In the genomic region with DNA sequence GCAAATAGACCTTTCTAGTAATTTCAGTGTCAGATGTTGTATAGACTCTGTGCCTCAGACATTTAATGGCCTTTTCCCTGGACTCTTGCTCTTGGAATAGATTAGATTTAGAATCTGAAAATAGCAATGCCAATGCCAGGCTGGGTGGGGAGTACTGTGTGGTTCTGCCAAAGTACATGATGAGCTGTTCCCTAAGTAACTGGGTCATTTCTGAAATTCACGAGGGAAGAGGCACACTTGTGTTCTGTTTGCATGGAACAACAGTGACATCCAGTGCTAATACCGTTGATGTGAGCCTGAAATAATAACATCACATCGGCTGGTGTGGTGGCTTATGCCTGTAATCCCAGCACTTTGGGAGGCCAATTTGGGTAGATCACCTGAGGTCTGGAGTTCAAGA, we compare ENCODE assay signal across 15 cellular contexts.
DNase-seq lines count a peak whose midpoint lies in the region; ATAC-seq and TF ChIP-seq lines count a peak whose summit lies in the region.
"Had no signal": no experiment of that assay in that cellular context is flagged by ENCODE, and none has a peak within 500 bp of the region (broad histone marks: within the 10 kb centered on the region; RNA-seq: fewer than 3 reads in every experiment).

No MANE protein-coding gene starts in this region.

- H3K79me2 ChIP-seq in neural cell (replicated peaks; ENCODE audit: insufficient read depth, low read length): no peaks in the 10 kb centered on the region

- no peak overlapping the region for H3K9ac ChIP-seq in neural cell (ENCODE audit: low read length)
- no peak overlapping the region for H3K9ac ChIP-seq in endodermal cell (ENCODE audit: extremely low read depth, low read length, poor library complexity, severe bottlenecking)

- TF ChIP-seq RAD21 in neural cell (conservative IDR thresholded peaks at IDR 0.05): no peak

- 73 to 80% methylated on average over 3 of the region's 3 CpGs for WGBS in endodermal cell (ENCODE audit: insufficient coverage in 1 of 2, insufficient read length in 1 of 2), 2 experiments

- H3K4me1 Mint-ChIP-seq in activated T-cell treated with anti-CD3 and anti-CD28 coated beads, Interleukin-2, amount 50 U/mL, for 72 hours (ENCODE audit: low read depth): no peaks in the 10 kb centered on the region
- peaks cover 30% of the 10 kb centered on the region for H3K4me1 Mint-ChIP-seq in endodermal cell
- H3K4me1 Mint-ChIP-seq: naive B cell had no signal

- H3K9me2 ChIP-seq in neural cell (ENCODE audit: insufficient read depth, low read length): no peaks in the 10 kb centered on the region

- TF ChIP-seq CTCF in 22Rv1 (IDR thresholded peaks at IDR 0.05) (peak; percentile 22; the same call in 1 of the 2 replicates), neural cell (IDR thresholded peaks at IDR 0.05; ENCODE audit: poor library complexity, severe bottlenecking) (peak; percentile 21), endodermal cell (conservative IDR thresholded peaks at IDR 0.05) (no peak)

- no peaks in the 10 kb centered on the region for H3K27me3 ChIP-seq in neural cell (ENCODE audit: insufficient read depth, low read depth, low read length)
- H3K27me3 ChIP-seq in endodermal cell (ENCODE audit: control insufficient read depth, insufficient read depth, low read length, poor library complexity, severe bottlenecking): no peaks in the 10 kb centered on the region

- H3K27me3 Mint-ChIP-seq in activated T-cell treated with anti-CD3 and anti-CD28 coated beads, Interleukin-2, amount 50 U/mL, for 72 hours (ENCODE audit: low read depth): no peaks in the 10 kb centered on the region
- H3K27me3 Mint-ChIP-seq in endodermal cell (ENCODE audit: insufficient read depth): no peaks in the 10 kb centered on the region
- H3K27me3 Mint-ChIP-seq: naive B cell had no signal

- H3K9me3 Mint-ChIP-seq in activated T-cell treated with anti-CD3 and anti-CD28 coated beads, Interleukin-2, amount 50 U/mL, for 72 hours: peaks cover 0 to 4% of the 10 kb centered on the region in 2 donors
- no peaks in the 10 kb centered on the region for H3K9me3 Mint-ChIP-seq in endodermal cell

- no peak overlapping the region for H3K4me2 ChIP-seq in neural cell (ENCODE audit: low read length)
- H3K4me2 ChIP-seq: PC-9 had no signal

- H3K27ac ChIP-seq in 22Rv1 (no peak overlapping the region), neural cell (ENCODE audit: low read length) (no peak overlapping the region), endodermal cell (ENCODE audit: low read depth, low read length) (no peak overlapping the region)
- H3K27ac ChIP-seq: PC-9 had no signal

- no peaks in the 10 kb centered on the region for H3K36me3 Mint-ChIP-seq in activated T-cell treated with anti-CD3 and anti-CD28 coated beads, Interleukin-2, amount 50 U/mL, for 72 hours (ENCODE audit: insufficient read depth in 2 of 2)
- no peaks in the 10 kb centered on the region for H3K36me3 Mint-ChIP-seq in endodermal cell (ENCODE audit: low read depth)
- H3K36me3 Mint-ChIP-seq: activated naive CD4-positive, alpha-beta T cell treated with anti-CD3 and anti-CD28 coated beads, Interleukin-2, amount 50 U/mL, for 72 hours; naive B cell had no signal

- H3K9me3 ChIP-seq in neural cell (ENCODE audit: low read length): no peaks in the 10 kb centered on the region
- H3K9me3 ChIP-seq in endodermal cell (ENCODE audit: control insufficient read depth, low read length): no peaks in the 10 kb centered on the region
- H3K9me3 ChIP-seq: HAP-1 had no signal

- H3K27ac Mint-ChIP-seq in activated T-cell treated with anti-CD3 and anti-CD28 coated beads, Interleukin-2, amount 50 U/mL, for 72 hours: no peak overlapping the region
- H3K27ac Mint-ChIP-seq in endodermal cell: no peak overlapping the region
- H3K27ac Mint-ChIP-seq: activated naive CD4-positive, alpha-beta T cell treated with anti-CD3 and anti-CD28 coated beads, Interleukin-2, amount 50 U/mL, for 72 hours had no signal

- peak; percentile 63 for DNase-seq in LHCN-M2 (ENCODE audit: low read depth)
- peak; percentile 23 for DNase-seq in fibroblast of peridontal ligament (ENCODE audit: extremely low read depth)
- DNase-seq in activated T-cell treated with anti-CD3 and anti-CD28 coated beads, Interleukin-2, amount 50 U/mL, for 72 hours: no peak
- DNase-seq in T-helper 9 cell: no peak
- DNase-seq in endodermal cell: no peak
- DNase-seq: activated CD8-positive, alpha-beta memory T cell treated with anti-CD3 and anti-CD28 coated beads, Interleukin-2, amount 50 U/mL, for 4 hours; naive B cell; NCI-H510A; PC-9; stimulated activated CD8-positive, alpha-beta memory T cell treated with anti-CD3 and anti-CD28 coated beads, Interleukin-4, amount 100 ng/mL, for 48 hours had no signal

- H3K4me3 ChIP-seq in neural cell (ENCODE audit: low read length) (no peak overlapping the region), endodermal cell (ENCODE audit: low read length) (no peak overlapping the region)
- H3K4me3 ChIP-seq: HAP-1, PC-9 had no signal

- ATAC-seq in activated T-cell treated with anti-CD3 and anti-CD28 coated beads, Interleukin-2, amount 50 U/mL, for 72 hours (replicated peaks in 1 of 2): no peak
- no peak for ATAC-seq in HG03039 (IDR thresholded peaks at IDR 0.05; ENCODE audit: unreplicated experiment)
- ATAC-seq: activated naive CD4-positive, alpha-beta T cell treated with anti-CD3 and anti-CD28 coated beads, Interleukin-2, amount 50 U/mL, for 72 hours had no signal

- no peaks in the 10 kb centered on the region for H3K36me3 ChIP-seq in neural cell (ENCODE audit: insufficient read depth, low read length)
- H3K36me3 ChIP-seq in endodermal cell (ENCODE audit: control insufficient read depth, insufficient read depth, low read length): no peaks in the 10 kb centered on the region
- H3K36me3 ChIP-seq: HAP-1 had no signal

- H3F3A ChIP-seq in neural cell (ENCODE audit: insufficient read depth, low read length, poor library complexity, severe bottlenecking): no peaks in the 10 kb centered on the region

- peaks cover 8% of the 10 kb centered on the region for H3K4me1 ChIP-seq in endodermal cell (ENCODE audit: control insufficient read depth, insufficient read depth, low read length)
- H3K4me1 ChIP-seq: HAP-1 had no signal

- no peak overlapping the region for H3K4me3 Mint-ChIP-seq in activated T-cell treated with anti-CD3 and anti-CD28 coated beads, Interleukin-2, amount 50 U/mL, for 72 hours
- no peak overlapping the region for H3K4me3 Mint-ChIP-seq in endodermal cell
- H3K4me3 Mint-ChIP-seq: naive B cell had no signal

- H2AFZ ChIP-seq in neural cell (ENCODE audit: low read depth, low read length): no peak overlapping the region
- H2AFZ ChIP-seq: PC-9 had no signal

- H4K20me1 ChIP-seq in neural cell (ENCODE audit: insufficient read depth): no peaks in the 10 kb centered on the region

- no peak for TF ChIP-seq EP300 in neural cell (conservative IDR thresholded peaks at IDR 0.05; ENCODE audit: poor library complexity, severe bottlenecking)

TF ChIP-seq in neural cell, 6 proteins besides CTCF, POLR2A, EP300 and RAD21:
- peak; percentile 19 for TF ChIP-seq SMC3 (conservative IDR thresholded peaks at IDR 0.05; ENCODE audit: poor library complexity)
- TF ChIP-seq MXI1 (conservative IDR thresholded peaks at IDR 0.05; ENCODE audit: poor library complexity, severe bottlenecking): no peak
- TF ChIP-seq TAF1 (IDR thresholded peaks at IDR 0.05; ENCODE audit: low read depth): no peak
- TF ChIP-seq POLR2AphosphoS5 (IDR thresholded peaks at IDR 0.05): no peak
- TF ChIP-seq, protein P1, sequence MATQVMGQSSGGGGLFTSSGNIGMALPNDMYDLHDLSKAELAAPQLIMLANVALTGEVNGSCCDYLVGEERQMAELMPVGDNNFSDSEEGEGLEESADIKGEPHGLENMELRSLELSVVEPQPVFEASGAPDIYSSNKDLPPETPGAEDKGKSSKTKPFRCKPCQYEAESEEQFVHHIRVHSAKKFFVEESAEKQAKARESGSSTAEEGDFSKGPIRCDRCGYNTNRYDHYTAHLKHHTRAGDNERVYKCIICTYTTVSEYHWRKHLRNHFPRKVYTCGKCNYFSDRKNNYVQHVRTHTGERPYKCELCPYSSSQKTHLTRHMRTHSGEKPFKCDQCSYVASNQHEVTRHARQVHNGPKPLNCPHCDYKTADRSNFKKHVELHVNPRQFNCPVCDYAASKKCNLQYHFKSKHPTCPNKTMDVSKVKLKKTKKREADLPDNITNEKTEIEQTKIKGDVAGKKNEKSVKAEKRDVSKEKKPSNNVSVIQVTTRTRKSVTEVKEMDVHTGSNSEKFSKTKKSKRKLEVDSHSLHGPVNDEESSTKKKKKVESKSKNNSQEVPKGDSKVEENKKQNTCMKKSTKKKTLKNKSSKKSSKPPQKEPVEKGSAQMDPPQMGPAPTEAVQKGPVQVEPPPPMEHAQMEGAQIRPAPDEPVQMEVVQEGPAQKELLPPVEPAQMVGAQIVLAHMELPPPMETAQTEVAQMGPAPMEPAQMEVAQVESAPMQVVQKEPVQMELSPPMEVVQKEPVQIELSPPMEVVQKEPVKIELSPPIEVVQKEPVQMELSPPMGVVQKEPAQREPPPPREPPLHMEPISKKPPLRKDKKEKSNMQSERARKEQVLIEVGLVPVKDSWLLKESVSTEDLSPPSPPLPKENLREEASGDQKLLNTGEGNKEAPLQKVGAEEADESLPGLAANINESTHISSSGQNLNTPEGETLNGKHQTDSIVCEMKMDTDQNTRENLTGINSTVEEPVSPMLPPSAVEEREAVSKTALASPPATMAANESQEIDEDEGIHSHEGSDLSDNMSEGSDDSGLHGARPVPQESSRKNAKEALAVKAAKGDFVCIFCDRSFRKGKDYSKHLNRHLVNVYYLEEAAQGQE (IDR thresholded peaks at IDR 0.05; ENCODE audit: borderline replicate concordance): no peak

Comparison
In these comparisons a context has a peak if more than half of its experiments do, and no peak if none do; other contexts are left out.
1. DNase-seq: peak in LHCN-M2 (single experiment) and fibroblast of peridontal ligament (single experiment); none in activated T-cell treated with anti-CD3 and anti-CD28 coated beads, Interleukin-2, amount 50 U/mL, for 72 hours (0 of 2), T-helper 9 cell (single experiment) and endodermal cell (single experiment).